10 cellular contexts compared by ENCODE assay signal in the genomic region with DNA sequence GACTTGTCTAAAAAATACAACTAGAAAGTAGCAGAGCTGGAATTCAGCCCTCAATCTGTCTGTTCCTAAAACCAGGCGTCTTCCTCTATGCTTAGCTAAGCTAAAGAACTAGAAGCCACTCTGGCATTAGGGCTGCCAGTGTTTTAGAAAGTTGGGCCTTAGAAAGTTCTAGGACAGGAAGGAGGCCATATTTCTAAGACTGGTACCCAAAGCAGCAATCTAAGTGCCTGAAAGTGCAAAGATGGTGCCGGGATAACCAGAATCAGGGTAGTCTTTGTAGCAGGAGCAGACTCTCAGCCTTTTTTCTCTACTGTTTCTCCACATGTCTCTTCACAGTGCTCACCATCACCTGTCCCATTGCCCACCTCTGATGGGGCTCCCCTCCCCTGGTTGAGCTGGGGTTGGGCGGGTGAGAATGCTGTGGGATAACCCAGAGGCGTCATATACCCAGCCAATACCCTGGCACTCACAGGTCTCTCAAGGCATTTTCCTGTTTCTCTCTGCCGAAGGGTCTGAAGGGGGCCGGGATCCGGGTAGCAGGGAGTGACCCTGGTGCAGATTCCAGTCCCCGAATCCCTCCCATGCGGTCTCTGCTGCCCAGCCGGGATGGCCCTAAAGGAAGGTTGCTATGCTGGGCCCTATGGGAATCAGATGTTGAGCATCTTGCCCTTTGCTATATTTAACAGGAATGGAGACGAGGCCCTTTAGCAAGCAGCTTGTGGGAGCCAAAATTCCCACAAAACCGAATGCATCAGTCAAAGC. TPM values are rescaled to one million over a fixed set of nuclear protein-coding genes. Genes with fewer than 3 reads are reported as not detected.
DNase-seq lines count a peak whose midpoint lies in the region; ATAC-seq and TF ChIP-seq lines count a peak whose summit lies in the region.
"Had no signal": no experiment of that assay in that cellular context is flagged by ENCODE, and none has a peak within 500 bp of the region (broad histone marks: within the 10 kb centered on the region; RNA-seq: fewer than 3 reads in every experiment).

No MANE protein-coding gene starts in this region.

- H3K27ac Mint-ChIP-seq in CD4-positive, alpha-beta memory T cell = peak overlapping the region; percentile 94 to 99 (median 96)
- H3K27ac Mint-ChIP-seq in IgD-negative memory B cell (peak overlapping the region; percentile 96 to 99 (median 98)), neural crest cell (ENCODE audit: unreplicated experiment) (no peak overlapping the region)
- peak overlapping the region; percentile 97 for H3K27ac Mint-ChIP-seq in central memory CD8-positive, alpha-beta T cell (ENCODE audit: low read depth)

- peaks cover 65% of the 10 kb centered on the region for H3K4me1 ChIP-seq in CD4-positive, alpha-beta memory T cell (ENCODE audit: insufficient read depth, low read length)
- peaks cover 10% of the 10 kb centered on the region for H3K4me1 ChIP-seq in mucosa of descending colon (ENCODE audit: low read depth)

- POLR2A ChIA-PET in CD4-positive, alpha-beta memory T cell (lab: Charles Lee; ENCODE audit: partially characterized antibody) = interaction anchor here (1.3 to 13.5 kb wide), 12 partner anchors 8 to 307 kb away, joined by 3 to 255 read pairs (median 8); partner anchors contain the start of genes CD247, CREG1 and DCAF6

- H3K9me3 Mint-ChIP-seq in CD4-positive, alpha-beta memory T cell = peaks cover 0 to 14% (median 7%) of the 10 kb centered on the region in 8 donors
- H3K9me3 Mint-ChIP-seq in IgD-negative memory B cell (peaks cover 0 to 1% (median 0%) of the 10 kb centered on the region in 3 donors), neural crest cell (no peaks in the 10 kb centered on the region)
- H3K9me3 Mint-ChIP-seq in central memory CD8-positive, alpha-beta T cell = no peaks in the 10 kb centered on the region

- no peak for ATAC-seq in central memory CD8-positive, alpha-beta T cell (replicated peaks; ENCODE audit: extremely low read depth, poor library complexity, severe bottlenecking)
- ATAC-seq in mucosa of descending colon (no peak), GM18517 (IDR thresholded peaks at IDR 0.05; ENCODE audit: unreplicated experiment) (no peak), HG03342 (IDR thresholded peaks at IDR 0.05; ENCODE audit: unreplicated experiment) (no peak)

- no peaks in the 10 kb centered on the region for H3K27me3 Mint-ChIP-seq in CD4-positive, alpha-beta memory T cell
- no peaks in the 10 kb centered on the region for H3K27me3 Mint-ChIP-seq in IgD-negative memory B cell
- no peaks in the 10 kb centered on the region for H3K27me3 Mint-ChIP-seq in central memory CD8-positive, alpha-beta T cell
- H3K27me3 Mint-ChIP-seq in neural crest cell (ENCODE audit: low read depth) = peaks cover 57% of the 10 kb centered on the region

- H3K4me3 ChIP-seq in CD4-positive, alpha-beta memory T cell (ENCODE audit: low read length in 2 of 2) = peak overlapping the region; percentile 59 to 82
- no peak overlapping the region for H3K4me3 ChIP-seq in mucosa of descending colon

- peaks cover 50 to 84% (median 58%) of the 10 kb centered on the region in 4 donors for H3K4me1 Mint-ChIP-seq in CD4-positive, alpha-beta memory T cell
- H3K4me1 Mint-ChIP-seq in IgD-negative memory B cell (peaks cover 47 to 61% (median 55%) of the 10 kb centered on the region in 3 donors), neural crest cell (peaks cover 29% of the 10 kb centered on the region)
- peaks cover 72% of the 10 kb centered on the region for H3K4me1 Mint-ChIP-seq in central memory CD8-positive, alpha-beta T cell

- TF ChIP-seq CTCF in neural crest cell (conservative IDR thresholded peaks at IDR 0.05) (no peak), mucosa of descending colon (IDR thresholded peaks at IDR 0.05) (no peak)

- no peaks in the 10 kb centered on the region for H3K27me3 ChIP-seq in CD4-positive, alpha-beta memory T cell (ENCODE audit: insufficient read depth, low read length)

- H3K9me3 ChIP-seq in CD4-positive, alpha-beta memory T cell (ENCODE audit: control insufficient read depth in 1 of 2, low read length in 2 of 2) = no peaks in the 10 kb centered on the region
- no peaks in the 10 kb centered on the region for H3K9me3 ChIP-seq in mucosa of descending colon

- no peak for DNase-seq in CD4-positive, alpha-beta memory T cell
- DNase-seq in central memory CD8-positive, alpha-beta T cell (ENCODE audit: low spot score in 2 of 2) = no peak
- DNase-seq in neural crest cell (ENCODE audit: low read depth, low spot score) = no peak
- DNase-seq in mucosa of descending colon = no peak
- DNase-seq in NCI-H2081 treated with DMSO at 0.1 percent for 48 hours (lab: John Stamatoyannopoulos, UW) = no peak
- DNase-seq: mammary epithelial cell, NCI-H510A had no signal

- CTCF ChIA-PET in CD4-positive, alpha-beta memory T cell (lab: Charles Lee; ENCODE audit: partially characterized antibody) = interaction anchor here (0.8 to 15.4 kb wide), 7 partner anchors 8 to 409 kb away, joined by 3 to 406 read pairs (median 5); partner anchors contain the start of gene POU2F1

- intact Hi-C loops in CD4-positive, alpha-beta memory T cell (cut with micrococcal nuclease) = loop anchor here (1.0 to 5.0 kb wide), 4 partner anchors 8 to 182 kb away; no protein-coding TSS in a partner anchor
- intact Hi-C loops in mucosa of descending colon (cut with DNase I, micrococcal nuclease) = no loop called here

- peak overlapping the region; percentile 90 to 99 (median 94) for H3K4me3 Mint-ChIP-seq in CD4-positive, alpha-beta memory T cell
- H3K4me3 Mint-ChIP-seq in IgD-negative memory B cell (peak overlapping the region; percentile 92 to 99 (median 98)), neural crest cell (peak overlapping the region; percentile 72)
- peak overlapping the region; percentile 94 for H3K4me3 Mint-ChIP-seq in central memory CD8-positive, alpha-beta T cell

- peaks cover 3% of the 10 kb centered on the region for H3K36me3 ChIP-seq in CD4-positive, alpha-beta memory T cell (ENCODE audit: insufficient read depth, low read length)
- no peaks in the 10 kb centered on the region for H3K36me3 ChIP-seq in mucosa of descending colon (ENCODE audit: low read depth)

- H3K27ac ChIP-seq in CD4-positive, alpha-beta memory T cell (ENCODE audit: low read depth, low read length) = peak overlapping the region; percentile 90

- peaks cover 11 to 36% of the 10 kb centered on the region in 2 donors for H3K36me3 Mint-ChIP-seq in CD4-positive, alpha-beta memory T cell
- H3K36me3 Mint-ChIP-seq in IgD-negative memory B cell (peaks cover 5% of the 10 kb centered on the region), neural crest cell (ENCODE audit: low read depth) (no peaks in the 10 kb centered on the region)
- peaks cover 25% of the 10 kb centered on the region for H3K36me3 Mint-ChIP-seq in central memory CD8-positive, alpha-beta T cell (ENCODE audit: insufficient read depth)

RNA-seq across cellular contexts. Expression of gene RCSD1, which starts 1.1 kb away (rescaled TPM):
- total RNA-seq in CD4-positive, alpha-beta memory T cell = 100 to 1,000 TPM; 124 to 129 TPM
- polyA plus RNA-seq in CD4-positive, alpha-beta memory T cell = 100 to 1,000 TPM; 163 to 173 TPM
- 249 TPM for polyA plus RNA-seq in IgD-negative memory B cell
- total RNA-seq in neural crest cell (2.3 and 3.0 TPM in 2 replicates), mucosa of descending colon (10 to 100 TPM in 1 of 3 donors, 1 to 10 TPM in 2; 3.9 to 10.8 (median 8.4) TPM)

Comparison
In these comparisons a context has a peak if more than half of its experiments do, and no peak if none do; other contexts are left out.
1. RNA of gene RCSD1, which starts 1.1 kb away (total RNA-seq): 124 to 129 TPM in CD4-positive, alpha-beta memory T cell; 3.9 to 10.8 TPM in mucosa of descending colon and 2.3 to 3.0 TPM in neural crest cell; every median in the first group is over 10 times any median in the second.
2. Peak in every context shown above with its lines, with median percentiles within 50 percentile points of each other: H3K4me3 Mint-ChIP-seq.